ENCODE assay signal across 9 cellular contexts in genomic region chr9:130138791-130139190, GRCh38. TPM values are rescaled to one million over a fixed set of nuclear protein-coding genes. Genes with fewer than 3 reads are reported as not detected.
DNase-seq lines count a peak whose midpoint lies in the region; ATAC-seq and TF ChIP-seq lines count a peak whose summit lies in the region.
"Had no signal": no experiment of that assay in that cellular context is flagged by ENCODE, and none has a peak within 500 bp of the region (broad histone marks: within the 10 kb centered on the region; RNA-seq: fewer than 3 reads in every experiment).

No MANE protein-coding gene starts in this region.

- ATAC-seq in activated CD8-positive, alpha-beta T cell treated with anti-CD3 and anti-CD28 coated beads for 36 hours: peak; percentile 29
- ATAC-seq in activated CD4-positive, CD25-positive, alpha-beta regulatory T cell treated with anti-CD3 and anti-CD28 coated beads, Interleukin-2, amount 50 U/mL, for 24 hours: no peak
- ATAC-seq in GM21737 (IDR thresholded peaks at IDR 0.05; ENCODE audit: unreplicated experiment): no peak

- H3K27ac ChIP-seq in GM23248: peak overlapping the region; percentile 82

- no peak overlapping the region for H3K4me3 Mint-ChIP-seq in activated CD8-positive, alpha-beta T cell treated with anti-CD3 and anti-CD28 coated beads for 36 hours
- H3K4me3 Mint-ChIP-seq: IgD-negative memory B cell had no signal

- no peaks in the 10 kb centered on the region for H4K20me1 ChIP-seq in GM23248 (ENCODE audit: insufficient read depth)

- H3K36me3 ChIP-seq in GM23248 (ENCODE audit: low read depth): no peaks in the 10 kb centered on the region

- no peaks in the 10 kb centered on the region for H3K9me3 Mint-ChIP-seq in activated CD8-positive, alpha-beta T cell treated with anti-CD3 and anti-CD28 coated beads for 36 hours
- H3K9me3 Mint-ChIP-seq: IgD-negative memory B cell had no signal

- peaks cover 50% of the 10 kb centered on the region for H3F3A ChIP-seq in GM23248 (ENCODE audit: insufficient read depth)

- no peaks in the 10 kb centered on the region for H3K9me2 ChIP-seq in GM23248 (ENCODE audit: insufficient read depth)

- no peak overlapping the region for H2AFZ ChIP-seq in GM23248

- peak; percentile 97 for DNase-seq in GM23248
- peak; percentile 42 for DNase-seq in activated CD8-positive, alpha-beta T cell treated with anti-CD3 and anti-CD28 coated beads for 36 hours
- peak in 26 of 42 donors; percentile 8 to 76 (median 49) for DNase-seq in head of caudate nucleus
- DNase-seq in retinal pigment epithelial cell (ENCODE audit: low read depth): peak; percentile 87
- no peak for DNase-seq in NAMALWA (ENCODE audit: low spot score)
- no peak for DNase-seq in NCI-H146 treated with DMSO at 0.1 percent for 48 hours (lab: John Stamatoyannopoulos, UW; ENCODE audit: unreplicated experiment)

- H3K9me3 ChIP-seq in GM23248 (ENCODE audit: low read depth): no peaks in the 10 kb centered on the region

- POLR2A ChIA-PET in activated CD8-positive, alpha-beta T cell treated with anti-CD3 and anti-CD28 coated beads for 36 hours (lab: Charles Lee): interaction anchor here (1.0 to 6.4 kb wide), 2 partner anchors 9 to 184 kb away, joined by 3 to 65 read pairs; no protein-coding TSS in a partner anchor

- H3K79me2 ChIP-seq in GM23248 (ENCODE audit: insufficient read depth): no peaks in the 10 kb centered on the region

- CTCF ChIA-PET in activated CD8-positive, alpha-beta T cell treated with anti-CD3 and anti-CD28 coated beads for 36 hours (lab: Charles Lee): no interaction called here

- peaks cover 6% of the 10 kb centered on the region for H3K27me3 Mint-ChIP-seq in activated CD8-positive, alpha-beta T cell treated with anti-CD3 and anti-CD28 coated beads for 36 hours

- peak overlapping the region; percentile 65 for H3K27ac Mint-ChIP-seq in activated CD8-positive, alpha-beta T cell treated with anti-CD3 and anti-CD28 coated beads for 36 hours
- H3K27ac Mint-ChIP-seq: IgD-negative memory B cell had no signal

- intact Hi-C loops in activated CD8-positive, alpha-beta T cell treated with anti-CD3 and anti-CD28 coated beads for 36 hours (cut with micrococcal nuclease): no loop called here
- intact Hi-C loops in head of caudate nucleus (cut with DNase I): no loop called here

- H3K4me1 ChIP-seq in GM23248 (ENCODE audit: insufficient read depth): peaks cover 26% of the 10 kb centered on the region

- H3K4me3 ChIP-seq in GM23248 (peak overlapping the region; percentile 26; the same call in 1 of the 2 replicates), retinal pigment epithelial cell (ENCODE audit: low read length) (no peak overlapping the region)

- peak overlapping the region; percentile 18 for H3K9ac ChIP-seq in GM23248

- H3K4me1 Mint-ChIP-seq in activated CD8-positive, alpha-beta T cell treated with anti-CD3 and anti-CD28 coated beads for 36 hours (ENCODE audit: low read depth): peaks cover 67% of the 10 kb centered on the region

- peaks cover 31% of the 10 kb centered on the region for H3K36me3 Mint-ChIP-seq in activated CD8-positive, alpha-beta T cell treated with anti-CD3 and anti-CD28 coated beads for 36 hours (ENCODE audit: low read depth)

- no peak for TF ChIP-seq CTCF in activated CD8-positive, alpha-beta T cell treated with anti-CD3 and anti-CD28 coated beads for 36 hours (IDR thresholded peaks at IDR 0.05)
- TF ChIP-seq CTCF in retinal pigment epithelial cell (conservative IDR thresholded peaks at IDR 0.05; ENCODE audit: low read depth, low read length): no peak

- H3K4me2 ChIP-seq in GM23248 (ENCODE audit: unreplicated experiment): peak overlapping the region; percentile 49

- 4% methylated on average over 6 of the region's 6 CpGs for WGBS in GM23248 (ENCODE audit: low coverage in 1 of 2, low lambda C conversion rate in 2 of 2, missing lambda C conversion rate in 2 of 2), 2 experiments

- in situ Hi-C loops in GM23248 (cut with MboI): no loop called here

- no peaks in the 10 kb centered on the region for H3K27me3 ChIP-seq in GM23248 (replicated peaks; ENCODE audit: insufficient read depth)

RNA-seq across cellular contexts. Expression of gene NCS1, which starts 33.4 kb away (rescaled TPM):
- total RNA-seq in GM23248 (2014; rRNA removed; shearing (Covaris generic)): 32.2 and 33.0 TPM in 2 replicates
- polyA plus RNA-seq in GM23248 (2016; fragmentation: Nextera tagmentation; extraction: Ambion mirVana): 4.7 and 5.7 TPM in 2 replicates
- 10 to 100 TPM; 21.2 to 21.3 TPM for total RNA-seq in activated CD8-positive, alpha-beta T cell treated with anti-CD3 and anti-CD28 coated beads for 36 hours
- polyA plus RNA-seq: IgD-negative memory B cell had no signal

Comparison
In these comparisons a context has a peak if more than half of its experiments do, and no peak if none do; other contexts are left out.
1. DNase-seq: peak in GM23248 (single experiment), activated CD8-positive, alpha-beta T cell treated with anti-CD3 and anti-CD28 coated beads for 36 hours (single experiment), head of caudate nucleus (26 of 42) and retinal pigment epithelial cell (single experiment); none in NAMALWA (single experiment) and NCI-H146 treated with DMSO at 0.1 percent for 48 hours (single experiment).